ENCODE assay signal across 2 cellular contexts in genomic region chr19:13079542-13079986, GRCh38.
TF ChIP-seq lines count a peak whose summit lies in the region.

No MANE protein-coding gene starts in this region.

TF ChIP-seq in A549, 52 proteins besides CTCF, POLR2A, EP300 and RAD21 (continued from another document):
- TF ChIP-seq RARB (CRISPR knock-in tag; IDR thresholded peaks at IDR 0.05): no peak
- no peak for TF ChIP-seq CEBPB (IDR thresholded peaks at IDR 0.05)
- no peak for TF ChIP-seq ESRRA (IDR thresholded peaks at IDR 0.05; ENCODE audit: borderline replicate concordance, low read length)
- TF ChIP-seq HDAC2 (IDR thresholded peaks at IDR 0.05): no peak
- no peak for TF ChIP-seq NFE2L2 (conservative IDR thresholded peaks at IDR 0.05; ENCODE audit: low read length)
- TF ChIP-seq HES2 (IDR thresholded peaks at IDR 0.05): no peak
- no peak for TF ChIP-seq EHMT2 (IDR thresholded peaks at IDR 0.05; ENCODE audit: low read depth)
- TF ChIP-seq BCL3 (IDR thresholded peaks at IDR 0.05): no peak
- TF ChIP-seq E2F6 (IDR thresholded peaks at IDR 0.05; ENCODE audit: borderline replicate concordance, low read depth): no peak
TF ChIP-seq in A549: peak in this region for 0.

TF ChIP-seq in WTC11, 78 proteins besides CTCF, POLR2A, EP300 and RAD21 (continued from another document):
- TF ChIP-seq STAT6 (CRISPR knock-in tag; conservative IDR thresholded peaks at IDR 0.05; ENCODE audit: low read depth) (no peak), JUN (CRISPR knock-in tag; IDR thresholded peaks at IDR 0.05) (no peak), TP53 (CRISPR knock-in tag; IDR thresholded peaks at IDR 0.05) (no peak), SP1 (CRISPR knock-in tag; conservative IDR thresholded peaks at IDR 0.05) (no peak), ZNF232 (CRISPR knock-in tag; IDR thresholded peaks at IDR 0.05) (no peak), USF2 (CRISPR knock-in tag; IDR thresholded peaks at IDR 0.05) (no peak), NFYB (CRISPR knock-in tag; conservative IDR thresholded peaks at IDR 0.05; ENCODE audit: low read depth) (no peak), ELF4 (CRISPR knock-in tag; IDR thresholded peaks at IDR 0.05; ENCODE audit: low read depth) (no peak), ZNF396 (CRISPR knock-in tag; IDR thresholded peaks at IDR 0.05; ENCODE audit: borderline replicate concordance) (no peak), ZBTB43 (CRISPR knock-in tag; IDR thresholded peaks at IDR 0.05) (no peak), CREB1 (CRISPR knock-in tag; IDR thresholded peaks at IDR 0.05) (no peak), JAZF1 (CRISPR knock-in tag; IDR thresholded peaks at IDR 0.05) (no peak), TEAD1 (CRISPR knock-in tag; IDR thresholded peaks at IDR 0.05) (no peak)
- TF ChIP-seq, protein P1, sequence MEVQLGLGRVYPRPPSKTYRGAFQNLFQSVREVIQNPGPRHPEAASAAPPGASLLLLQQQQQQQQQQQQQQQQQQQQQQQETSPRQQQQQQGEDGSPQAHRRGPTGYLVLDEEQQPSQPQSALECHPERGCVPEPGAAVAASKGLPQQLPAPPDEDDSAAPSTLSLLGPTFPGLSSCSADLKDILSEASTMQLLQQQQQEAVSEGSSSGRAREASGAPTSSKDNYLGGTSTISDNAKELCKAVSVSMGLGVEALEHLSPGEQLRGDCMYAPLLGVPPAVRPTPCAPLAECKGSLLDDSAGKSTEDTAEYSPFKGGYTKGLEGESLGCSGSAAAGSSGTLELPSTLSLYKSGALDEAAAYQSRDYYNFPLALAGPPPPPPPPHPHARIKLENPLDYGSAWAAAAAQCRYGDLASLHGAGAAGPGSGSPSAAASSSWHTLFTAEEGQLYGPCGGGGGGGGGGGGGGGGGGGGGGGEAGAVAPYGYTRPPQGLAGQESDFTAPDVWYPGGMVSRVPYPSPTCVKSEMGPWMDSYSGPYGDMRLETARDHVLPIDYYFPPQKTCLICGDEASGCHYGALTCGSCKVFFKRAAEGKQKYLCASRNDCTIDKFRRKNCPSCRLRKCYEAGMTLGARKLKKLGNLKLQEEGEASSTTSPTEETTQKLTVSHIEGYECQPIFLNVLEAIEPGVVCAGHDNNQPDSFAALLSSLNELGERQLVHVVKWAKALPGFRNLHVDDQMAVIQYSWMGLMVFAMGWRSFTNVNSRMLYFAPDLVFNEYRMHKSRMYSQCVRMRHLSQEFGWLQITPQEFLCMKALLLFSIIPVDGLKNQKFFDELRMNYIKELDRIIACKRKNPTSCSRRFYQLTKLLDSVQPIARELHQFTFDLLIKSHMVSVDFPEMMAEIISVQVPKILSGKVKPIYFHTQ (CRISPR knock-in tag; IDR thresholded peaks at IDR 0.05): no peak
- TF ChIP-seq, protein P2, sequence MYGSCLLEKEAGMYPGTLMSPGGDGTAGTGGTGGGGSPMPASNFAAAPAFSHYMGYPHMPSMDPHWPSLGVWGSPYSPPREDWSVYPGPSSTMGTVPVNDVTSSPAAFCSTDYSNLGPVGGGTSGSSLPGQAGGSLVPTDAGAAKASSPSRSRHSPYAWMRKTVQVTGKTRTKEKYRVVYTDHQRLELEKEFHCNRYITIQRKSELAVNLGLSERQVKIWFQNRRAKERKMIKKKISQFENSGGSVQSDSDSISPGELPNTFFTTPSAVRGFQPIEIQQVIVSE (CRISPR knock-in tag; IDR thresholded peaks at IDR 0.05; ENCODE audit: borderline replicate concordance): no peak
